Comparison of ENCODE assay signal across 26 cellular contexts in genomic region chr15:64101018-64101417, GRCh38. TPM values are rescaled to one million over a fixed set of nuclear protein-coding genes. Genes with fewer than 3 reads are reported as not detected.
DNase-seq lines count a peak whose midpoint lies in the region; ATAC-seq and TF ChIP-seq lines count a peak whose summit lies in the region.
"Had no signal": no experiment of that assay in that cellular context is flagged by ENCODE, and none has a peak within 500 bp of the region (broad histone marks: within the 10 kb centered on the region; RNA-seq: fewer than 3 reads in every experiment).

No MANE protein-coding gene starts in this region.

- H3K9me3 Mint-ChIP-seq in brain, result peaks cover 0 to 6% (median 0%) of the 10 kb centered on the region in 5 experiments
- H3K9me3 Mint-ChIP-seq in stimulated activated memory B cell treated with anti-CD40 and anti-IgM and Interleukin-4, amounts not matched to agents 10 μg/mL and 1 μg/mL and 100 μg/mL, for 72 hours, result peaks cover 2% of the 10 kb centered on the region
- H3K9me3 Mint-ChIP-seq: activated CD4-positive, alpha-beta memory T cell treated with anti-CD3 and anti-CD28 coated beads, Interleukin-2, amount 10 ng/mL, durations not matched to agents 7 days and 5 days; endodermal cell had no signal

- peak overlapping the region in 3 of 5 experiments; percentile 27 to 76 (median 38) for H3K4me3 Mint-ChIP-seq in brain
- no peak overlapping the region for H3K4me3 Mint-ChIP-seq in stimulated activated memory B cell treated with anti-CD40 and anti-IgM and Interleukin-4, amounts not matched to agents 10 μg/mL and 1 μg/mL and 100 μg/mL, for 72 hours
- H3K4me3 Mint-ChIP-seq in T-helper 17 cell, result no peak overlapping the region
- H3K4me3 Mint-ChIP-seq: activated CD4-positive, alpha-beta memory T cell treated with anti-CD3 and anti-CD28 coated beads, Interleukin-2, amount 10 ng/mL, durations not matched to agents 7 days and 5 days; endodermal cell had no signal

- no peak overlapping the region for H3K27ac ChIP-seq in SJCRH30

- no peaks in the 10 kb centered on the region for H3K4me1 ChIP-seq in SJCRH30
- H3K4me1 ChIP-seq: BE2C had no signal

- H3K27me3 ChIP-seq in SJCRH30, result no peaks in the 10 kb centered on the region
- H3K27me3 ChIP-seq: adrenal gland, BE2C, breast epithelium, esophagus squamous epithelium, stomach had no signal

- H3K4me1 Mint-ChIP-seq in brain (peaks cover 41% of the 10 kb centered on the region), T-helper 17 cell (peaks cover 34% of the 10 kb centered on the region)
- peaks cover 50% of the 10 kb centered on the region for H3K4me1 Mint-ChIP-seq in stimulated activated memory B cell treated with anti-CD40 and anti-IgM and Interleukin-4, amounts not matched to agents 10 μg/mL and 1 μg/mL and 100 μg/mL, for 72 hours

- H3K9me3 ChIP-seq in T-helper 17 cell (ENCODE audit: control insufficient read depth, low read length, poor library complexity, severe bottlenecking) (no peaks in the 10 kb centered on the region), SJCRH30 (replicated peaks) (no peaks in the 10 kb centered on the region)
- H3K9me3 ChIP-seq: adrenal gland, BE2C, breast epithelium, esophagus squamous epithelium, stomach had no signal

- peaks cover 33% of the 10 kb centered on the region for H3K36me3 Mint-ChIP-seq in brain
- H3K36me3 Mint-ChIP-seq in stimulated activated memory B cell treated with anti-CD40 and anti-IgM and Interleukin-4, amounts not matched to agents 10 μg/mL and 1 μg/mL and 100 μg/mL, for 72 hours, result peaks cover 9% of the 10 kb centered on the region
- no peaks in the 10 kb centered on the region for H3K36me3 Mint-ChIP-seq in T-helper 17 cell (ENCODE audit: low read depth)

- H3K4me3 ChIP-seq in NB4 (ENCODE audit: low read depth, low read length) (no peak overlapping the region), SJCRH30 (no peak overlapping the region)
- H3K4me3 ChIP-seq: adrenal gland, breast epithelium, esophagus squamous epithelium, lung, stomach had no signal

- peaks cover 4% of the 10 kb centered on the region for H3K27me3 Mint-ChIP-seq in brain
- H3K27me3 Mint-ChIP-seq in stimulated activated memory B cell treated with anti-CD40 and anti-IgM and Interleukin-4, amounts not matched to agents 10 μg/mL and 1 μg/mL and 100 μg/mL, for 72 hours, result no peaks in the 10 kb centered on the region
- no peaks in the 10 kb centered on the region for H3K27me3 Mint-ChIP-seq in T-helper 17 cell
- H3K27me3 Mint-ChIP-seq: activated CD4-positive, alpha-beta memory T cell treated with anti-CD3 and anti-CD28 coated beads, Interleukin-2, amount 10 ng/mL, durations not matched to agents 7 days and 5 days had no signal

- ATAC-seq in stimulated activated memory B cell treated with anti-CD40 and anti-IgM and Interleukin-4, amounts not matched to agents 10 μg/mL and 1 μg/mL and 100 μg/mL, for 72 hours, result peak; percentile 64
- no peak for ATAC-seq in T-helper 17 cell
- no peak for ATAC-seq in HG03039 (IDR thresholded peaks at IDR 0.05; ENCODE audit: unreplicated experiment)
- ATAC-seq: PC-3 had no signal

- no peak for TF ChIP-seq POLR2A in NB4 (IDR thresholded peaks at IDR 0.05; ENCODE audit: extremely low read depth, insufficient read length)

- DNase-seq in SKM-1 treated with dmso at 0.1 percent for 144 hours (lab: John Stamatoyannopoulos, UW; ENCODE audit: unreplicated experiment) (peak; percentile 6), SKM-1 (lab: John Stamatoyannopoulos, UW; ENCODE audit: unreplicated experiment) (no peak), NB4 (ENCODE audit: low read depth) (peak; percentile 49), T-helper 17 cell (no peak), SJCRH30 (no peak)
- DNase-seq: 8988T; activated CD4-positive, alpha-beta memory T cell treated with anti-CD3 and anti-CD28 coated beads, Interleukin-2, amount 10 ng/mL, durations not matched to agents 7 days and 5 days; activated CD4-positive, CD25-positive, alpha-beta regulatory T cell; activated gamma-delta T cell treated with Interleukin-2 at 50 U/mL for 16 hours; adrenal gland; BE2C; endodermal cell; esophagus squamous epithelium; islet precursor cell; NCI-H1436 treated with DMSO at 0.1 percent for 48 hours; NCI-H524 treated with DMSO at 0.1 percent for 48 hours; PC-3; SHP77 treated with DMSO at 0.1 percent for 48 hours; stimulated activated CD4-positive, alpha-beta T cell treated with anti-CD3 and anti-CD28 coated beads, Interleukin-4, amount 100 ng/mL, for 4 hours; stomach had no signal

- 0 out of 2 replicates have a peak, but pooled peaks cover 3% of the 10 kb centered on the region for H3K36me3 ChIP-seq in SJCRH30
- H3K36me3 ChIP-seq: adrenal gland, breast epithelium, stomach had no signal

- TF ChIP-seq CTCF in NB4 (IDR thresholded peaks at IDR 0.05; ENCODE audit: low read depth, low read length) (no peak), brain (conservative IDR thresholded peaks at IDR 0.05) (no peak)

- H3K27ac Mint-ChIP-seq in brain (no peak overlapping the region), T-helper 17 cell (no peak overlapping the region)
- no peak overlapping the region for H3K27ac Mint-ChIP-seq in stimulated activated memory B cell treated with anti-CD40 and anti-IgM and Interleukin-4, amounts not matched to agents 10 μg/mL and 1 μg/mL and 100 μg/mL, for 72 hours
- H3K27ac Mint-ChIP-seq: activated CD4-positive, alpha-beta memory T cell treated with anti-CD3 and anti-CD28 coated beads, Interleukin-2, amount 10 ng/mL, durations not matched to agents 7 days and 5 days; endodermal cell had no signal

RNA-seq across cellular contexts. Expression of gene SNX1, which starts 5.2 kb away (rescaled TPM):
- 72.4 TPM for polyA plus RNA-seq in brain (ENCODE audit: insufficient read depth, low read depth, low replicate concordance)
- total RNA-seq in T-helper 17 cell, result 100 to 1,000 TPM in 1 of 2 donors, 10 to 100 TPM in 1; 87.1 to 111 TPM
- 38.9 and 46.6 TPM in 2 replicates for total RNA-seq in SJCRH30 (2014; rRNA removed; shearing (Covaris generic))

RNA-seq across cellular contexts. Expression of gene CIAO2A, which starts 7.4 kb away (rescaled TPM):
- polyA plus RNA-seq in brain (ENCODE audit: insufficient read depth, low read depth, low replicate concordance), result 29.1 TPM
- 10 to 100 TPM; 21.5 to 23.1 TPM for total RNA-seq in T-helper 17 cell
- total RNA-seq in SJCRH30 (2014; rRNA removed; shearing (Covaris generic)), result 126 and 143 TPM in 2 replicates

RNA-seq across cellular contexts. Expression of gene SNX22, which starts 50.5 kb away (rescaled TPM):
- 13.4 TPM for polyA plus RNA-seq in brain (ENCODE audit: insufficient read depth, low read depth, low replicate concordance)
- 1 to 10 TPM in 1 of 2 donors, under 1 TPM in 1; 0.42 to 1.9 TPM for total RNA-seq in T-helper 17 cell
- 1.5 and 1.6 TPM in 2 replicates for total RNA-seq in SJCRH30 (2014; rRNA removed; shearing (Covaris generic))
- total RNA-seq: Daoy had no signal

RNA-seq across cellular contexts. Expression of gene DAPK2, which starts 54.7 kb away (rescaled TPM):
- polyA plus RNA-seq in brain (ENCODE audit: insufficient read depth, low read depth, low replicate concordance), result 5.1 TPM
- total RNA-seq in T-helper 17 cell, result 1 to 10 TPM; 1.6 to 2.7 TPM
- 0.23 and 0.85 TPM in 2 replicates for total RNA-seq in SJCRH30 (2014; rRNA removed; shearing (Covaris generic))

Comparison
In these comparisons a context has a peak if more than half of its experiments do, and no peak if none do; other contexts are left out.
1. DNase-seq: peak in SKM-1 treated with dmso at 0.1 percent for 144 hours (single experiment) and NB4 (single experiment); none in SKM-1 (single experiment), T-helper 17 cell (0 of 3) and SJCRH30 (0 of 2).
2. H3K4me3 Mint-ChIP-seq: peak in brain (3 of 5); none in stimulated activated memory B cell treated with anti-CD40 and anti-IgM and Interleukin-4, amounts not matched to agents 10 μg/mL and 1 μg/mL and 100 μg/mL, for 72 hours (single experiment) and T-helper 17 cell (single experiment).